In the genomic region with DNA sequence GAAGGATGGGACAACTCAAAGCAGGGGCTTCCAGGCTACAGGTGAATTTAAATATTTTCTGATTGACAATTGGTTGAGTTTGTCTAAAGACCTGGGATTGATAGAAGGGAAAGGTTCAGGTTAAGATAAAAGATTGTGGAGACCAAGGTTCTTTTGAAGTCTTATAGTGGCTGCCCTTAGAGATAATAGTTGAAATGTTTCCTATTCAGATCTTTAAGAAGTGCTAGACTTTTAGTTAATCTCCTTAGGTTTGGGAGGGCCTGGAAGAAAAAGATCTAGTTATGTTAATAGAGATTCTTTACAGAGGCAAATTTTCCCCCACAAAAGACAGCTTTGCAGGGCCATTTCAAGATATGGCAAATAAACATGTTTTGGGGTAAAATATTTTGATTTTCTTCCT, we compare ENCODE assay signal across 3 cellular contexts. TPM values are rescaled to one million over a fixed set of nuclear protein-coding genes. Genes with fewer than 3 reads are reported as not detected.
"Had no signal": no experiment of that assay in that cellular context is flagged by ENCODE, and none has a peak within 500 bp of the region (broad histone marks: within the 10 kb centered on the region; RNA-seq: fewer than 3 reads in every experiment).

No MANE protein-coding gene starts in this region.

RNA-seq across cellular contexts. Expression of a gene that starts 28.2 kb away (rescaled TPM):
- total RNA-seq: GM23338, H1, H9 had no signal
- polyA plus RNA-seq: GM23338 had no signal
